In genomic region chr11:67267188-67268035, GRCh38 we compare ENCODE assay signal across 8 cellular contexts. TPM values are rescaled to one million over a fixed set of nuclear protein-coding genes. Genes with fewer than 3 reads are reported as not detected.
DNase-seq lines count a peak whose midpoint lies in the region; ATAC-seq and TF ChIP-seq lines count a peak whose summit lies in the region.

No MANE protein-coding gene starts in this region.

- peak overlapping the region; percentile 77 for H3K4me2 ChIP-seq in parathyroid adenoma (ENCODE audit: low read length)

- peaks cover 52% of the 10 kb centered on the region for H3K36me3 Mint-ChIP-seq in activated CD4-positive, alpha-beta memory T cell treated with anti-CD3 and anti-CD28 coated beads for 36 hours

- ATAC-seq in GM18517 (IDR thresholded peaks at IDR 0.05; ENCODE audit: unreplicated experiment) (no peak), GM18858 (IDR thresholded peaks at IDR 0.05; ENCODE audit: unreplicated experiment) (no peak)

- H3K27me3 ChIP-seq in parathyroid adenoma (ENCODE audit: control insufficient read depth, insufficient read depth, low read length), result no peaks in the 10 kb centered on the region

- POLR2A ChIA-PET in activated CD4-positive, alpha-beta memory T cell treated with anti-CD3 and anti-CD28 coated beads for 36 hours (lab: Charles Lee), result interaction anchor here (0.8 to 7.8 kb wide), 9 partner anchors 10 to 50 kb away, joined by 3 to 72 read pairs (median 6); partner anchors contain the start of genes ANKRD13D and SSH3

- CTCF ChIA-PET in activated CD4-positive, alpha-beta memory T cell treated with anti-CD3 and anti-CD28 coated beads for 36 hours (lab: Charles Lee), result interaction anchor here (0.7 to 3.0 kb wide), 9 partner anchors 10 to 138 kb away, joined by 3 to 47 read pairs (median 9); partner anchors contain the start of genes ANKRD13D and PPP1CA

- H3K4me1 ChIP-seq in parathyroid adenoma, result no peaks in the 10 kb centered on the region

- DNase-seq in stimulated activated CD4-positive, alpha-beta T cell treated with anti-CD3 and anti-CD28 coated beads, Interleukin-15, amount 100 ng/mL, for 24 hours, result peak; percentile 45
- DNase-seq in stimulated activated CD4-positive, alpha-beta T cell treated with anti-CD3 and anti-CD28 coated beads, Interleukin-2, amount 100 ng/mL, for 48 hours, result no peak
- DNase-seq in activated CD4-positive, alpha-beta memory T cell treated with anti-CD3 and anti-CD28 coated beads for 36 hours, result peak; percentile 55
- no peak for DNase-seq in fibroblast of pulmonary artery (ENCODE audit: low read depth)
- DNase-seq in LoVo (ENCODE audit: low spot score), result no peak

- no peaks in the 10 kb centered on the region for H3K27me3 Mint-ChIP-seq in activated CD4-positive, alpha-beta memory T cell treated with anti-CD3 and anti-CD28 coated beads for 36 hours

- H3K79me2 ChIP-seq in parathyroid adenoma, result peaks cover 21% of the 10 kb centered on the region

- H3K4me3 Mint-ChIP-seq in activated CD4-positive, alpha-beta memory T cell treated with anti-CD3 and anti-CD28 coated beads for 36 hours, result peak overlapping the region; percentile 98

- peak overlapping the region; percentile 100 for H3K27ac Mint-ChIP-seq in activated CD4-positive, alpha-beta memory T cell treated with anti-CD3 and anti-CD28 coated beads for 36 hours

- peak overlapping the region; percentile 49 for H3K27ac ChIP-seq in parathyroid adenoma

- TF ChIP-seq CTCF in fibroblast of pulmonary artery (IDR thresholded peaks at IDR 0.05; ENCODE audit: low read length, missing control alignments), result no peak
- no peak for TF ChIP-seq CTCF in parathyroid adenoma (IDR thresholded peaks at IDR 0.05)

- H3K4me1 Mint-ChIP-seq in activated CD4-positive, alpha-beta memory T cell treated with anti-CD3 and anti-CD28 coated beads for 36 hours (ENCODE audit: low read depth), result peaks cover 78% of the 10 kb centered on the region

- intact Hi-C loops in activated CD4-positive, alpha-beta memory T cell treated with anti-CD3 and anti-CD28 coated beads for 36 hours (cut with micrococcal nuclease), result loop anchor here (1.0 kb wide), 3 partner anchors 10 to 50 kb away; no protein-coding TSS in a partner anchor

- H3K4me3 ChIP-seq in fibroblast of pulmonary artery (replicated peaks; ENCODE audit: low read depth, low read length) (peak overlapping the region; percentile 80), parathyroid adenoma (ENCODE audit: low read depth, low read length) (peak overlapping the region; percentile 63)

- no peak overlapping the region for H3K9ac ChIP-seq in parathyroid adenoma

- no peaks in the 10 kb centered on the region for H3K9me3 Mint-ChIP-seq in activated CD4-positive, alpha-beta memory T cell treated with anti-CD3 and anti-CD28 coated beads for 36 hours

- no peaks in the 10 kb centered on the region for H3K36me3 ChIP-seq in parathyroid adenoma (ENCODE audit: control insufficient read depth, insufficient read depth, low read length)

- H3K9me3 ChIP-seq in parathyroid adenoma (ENCODE audit: control insufficient read depth, low read length), result no peaks in the 10 kb centered on the region

- no peak overlapping the region for H2AFZ ChIP-seq in parathyroid adenoma

RNA-seq across cellular contexts. Expression of gene GRK2, which starts 1.1 kb away (rescaled TPM):
- total RNA-seq in activated CD4-positive, alpha-beta memory T cell treated with anti-CD3 and anti-CD28 coated beads for 36 hours, result 100 to 1,000 TPM; 273 to 279 TPM

RNA-seq across cellular contexts. Expression of gene ANKRD13D, which starts 21.7 kb away (rescaled TPM):
- 10 to 100 TPM; 85.9 to 89.4 TPM for total RNA-seq in activated CD4-positive, alpha-beta memory T cell treated with anti-CD3 and anti-CD28 coated beads for 36 hours

RNA-seq across cellular contexts. Expression of gene SSH3, which starts 35.9 kb away (rescaled TPM):
- 10 to 100 TPM; 14.9 to 19.4 TPM for total RNA-seq in activated CD4-positive, alpha-beta memory T cell treated with anti-CD3 and anti-CD28 coated beads for 36 hours

Comparison
In these comparisons a context has a peak if more than half of its experiments do, and no peak if none do; other contexts are left out.
1. DNase-seq: peak in stimulated activated CD4-positive, alpha-beta T cell treated with anti-CD3 and anti-CD28 coated beads, Interleukin-15, amount 100 ng/mL, for 24 hours (single experiment) and activated CD4-positive, alpha-beta memory T cell treated with anti-CD3 and anti-CD28 coated beads for 36 hours (single experiment); none in stimulated activated CD4-positive, alpha-beta T cell treated with anti-CD3 and anti-CD28 coated beads, Interleukin-2, amount 100 ng/mL, for 48 hours (0 of 2), fibroblast of pulmonary artery (single experiment) and LoVo (single experiment).